In genomic region chr11:14908214-14908880, GRCh38 we compare ENCODE assay signal across 8 cellular contexts. TPM values are rescaled to one million over a fixed set of nuclear protein-coding genes. Genes with fewer than 3 reads are reported as not detected.
A peak's percentile ranks its signal among the peaks of the same experiment; 100 is the strongest.
DNase-seq lines count a peak whose midpoint lies in the region; ATAC-seq and TF ChIP-seq lines count a peak whose summit lies in the region.

No MANE protein-coding gene starts in this region.

- no peaks in the 10 kb centered on the region for H3K36me3 ChIP-seq in transverse colon

- WGBS in transverse colon (ENCODE audit: low coverage in 1 of 2), 2 donors = 14 to 25% methylated on average over 5 to 6 of the region's 6 CpGs

- H3K4me3 ChIP-seq in astrocyte of the cerebellum (ENCODE audit: low read depth, low read length) (no peak overlapping the region), transverse colon (no peak overlapping the region)

- in situ Hi-C loops in ACHN (cut with HindIII; ENCODE audit: low pct_ligation_motif_present, low pct_unique_long_range_greater_than_20kb, low sequenced_read_pairs) = no loop called here
- in situ Hi-C loops in astrocyte of the cerebellum (cut with HindIII; ENCODE audit: low sequenced_read_pairs) = no loop called here
- in situ Hi-C loops in transverse colon (cut with MboI; ENCODE audit: low pct_ligation_motif_present in 1 of 4, low pct_unique_long_range_greater_than_20kb in 1 of 4, low sequenced_read_pairs in 3 of 4) = loop anchor here in 3 of 4 donors (5.0 to 25.0 kb wide), 3 partner anchors 114 to 179 kb away; no protein-coding TSS in a partner anchor

- TF ChIP-seq EP300 in transverse colon (IDR thresholded peaks at IDR 0.05; ENCODE audit: low read depth) = no peak

- intact Hi-C loops in left colon (cut with DNase I, micrococcal nuclease) (loop anchor here (5.0 to 10.0 kb wide), 5 partner anchors 116 to 296 kb away; partner anchors contain the start of genes CALCB (in 2 of the 2) and PDE3B (in 1 of the 2)), transverse colon (cut with DNase I; ENCODE audit: low total_unique reads) (loop anchor here (5.0 to 10.0 kb wide), 2 partner anchors 169 to 296 kb away; no protein-coding TSS in a partner anchor)

- no peaks in the 10 kb centered on the region for H3K9me3 ChIP-seq in transverse colon

- H3K27me3 ChIP-seq in transverse colon = no peaks in the 10 kb centered on the region

- peak; percentile 75 for TF ChIP-seq CTCF in astrocyte of the cerebellum (IDR thresholded peaks at IDR 0.05; ENCODE audit: low read depth, low read length, missing control alignments)
- peak; percentile 46 to 64 (median 51) for TF ChIP-seq CTCF in transverse colon (IDR thresholded peaks at IDR 0.05)

- TF ChIP-seq POLR2A in transverse colon (IDR thresholded peaks at IDR 0.05) = no peak

- ATAC-seq in left colon = peak; percentile 80

- H3K4me1 ChIP-seq in transverse colon = peaks cover 0 to 18% (median 9%) of the 10 kb centered on the region in 4 donors

- H3K27ac ChIP-seq in transverse colon = no peak overlapping the region

- DNase-seq in ACHN (peak; percentile 49), GM03348 (ENCODE audit: low spot score) (peak; percentile 44), HuH-7 (ENCODE audit: low spot score) (peak; percentile 26), NOMO-1 treated with dmso at 0.1 percent for 144 hours (lab: John Stamatoyannopoulos, UW; ENCODE audit: unreplicated experiment) (peak; percentile 17), astrocyte of the cerebellum (ENCODE audit: low read depth) (no peak), left colon (peak in 1 of 2 donors; percentile 38), transverse colon (peak; percentile 34)
- no peak for DNase-seq in activated effector memory CD4-positive, alpha-beta T cell treated with anti-CD3 and anti-CD28 coated beads, Interleukin-2, amount 50 U/mL, for 16 hours

RNA-seq across cellular contexts. Expression of gene CYP2R1, which starts 16.3 kb away (rescaled TPM):
- 10 to 100 TPM; 19.1 to 21.8 TPM for total RNA-seq in left colon
- total RNA-seq in transverse colon = 10 to 100 TPM; 26.1 to 54.2 (median 44.6) TPM

Comparison
In these comparisons a context has a peak if more than half of its experiments do, and no peak if none do; other contexts are left out.
1. DNase-seq: peak in ACHN (single experiment), GM03348 (single experiment), HuH-7 (single experiment), NOMO-1 treated with dmso at 0.1 percent for 144 hours (single experiment) and transverse colon (single experiment); none in astrocyte of the cerebellum (single experiment) and activated effector memory CD4-positive, alpha-beta T cell treated with anti-CD3 and anti-CD28 coated beads, Interleukin-2, amount 50 U/mL, for 16 hours (single experiment).
2. in situ Hi-C loops: an anchor here in transverse colon (5.0 to 25.0 kb wide); none called in ACHN and astrocyte of the cerebellum.